1 cellular context compared by ENCODE assay signal in the genomic region with DNA sequence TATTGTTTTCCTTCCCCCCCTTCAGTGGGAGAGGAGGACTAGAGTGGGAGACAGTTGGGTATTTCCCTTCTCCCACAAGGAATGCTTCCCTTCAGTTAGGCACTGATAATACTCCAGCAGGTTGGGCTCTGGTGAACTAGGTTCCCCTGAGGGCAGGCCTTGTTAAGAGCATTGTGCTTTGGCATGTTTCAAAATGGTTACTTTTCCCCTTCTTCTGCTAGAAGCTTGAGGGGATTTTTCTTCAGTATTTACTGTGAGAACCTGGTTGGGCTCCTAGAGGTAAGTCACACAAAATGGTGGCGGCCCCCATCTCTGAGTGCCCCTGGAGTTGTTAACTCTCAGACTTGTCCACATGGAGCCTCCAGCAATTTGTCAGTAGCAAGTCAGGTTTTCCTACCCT.
TF ChIP-seq lines count a peak whose summit lies in the region.

No MANE protein-coding gene starts in this region.

TF ChIP-seq in H1, 55 proteins besides CTCF, POLR2A, EP300 and RAD21:
- TF ChIP-seq SAP30 (IDR thresholded peaks at IDR 0.05; ENCODE audit: insufficient read depth, insufficient replicate concordance, low read length) (no peak), EZH2 (IDR thresholded peaks at IDR 0.05; ENCODE audit: low read depth, low read length, severe bottlenecking) (no peak), SIRT6 (IDR thresholded peaks at IDR 0.05; ENCODE audit: low read length) (no peak), CBX5 (IDR thresholded peaks at IDR 0.05; ENCODE audit: low read depth, low read length) (no peak), USF2 (IDR thresholded peaks at IDR 0.05; ENCODE audit: low read length) (no peak), MAFK (IDR thresholded peaks at IDR 0.05; ENCODE audit: low read depth, low read length) (no peak), YY1 (IDR thresholded peaks at IDR 0.05; ENCODE audit: low read depth, low read length) (no peak), KDM1A (IDR thresholded peaks at IDR 0.05; ENCODE audit: borderline replicate concordance, low read length) (no peak), RBBP5 (IDR thresholded peaks at IDR 0.05; ENCODE audit: borderline replicate concordance, low read depth, low read length) (no peak), RNF2 (IDR thresholded peaks at IDR 0.05; ENCODE audit: borderline replicate concordance, low read depth, low read length, missing control alignments, poor library complexity, severe bottlenecking) (no peak), SP2 (IDR thresholded peaks at IDR 0.05; ENCODE audit: low read length) (no peak), TAF7 (optimal IDR thresholded peaks at IDR 0.05; ENCODE audit: borderline replicate concordance, low read depth, low read length) (no peak), BRCA1 (IDR thresholded peaks at IDR 0.05; ENCODE audit: low read depth, low read length) (no peak), KDM4A (IDR thresholded peaks at IDR 0.05; ENCODE audit: low read depth, low read length, severe bottlenecking) (no peak), HDAC2 (IDR thresholded peaks at IDR 0.05; ENCODE audit: borderline replicate concordance in 1 of 2, low read depth in 2 of 2, low read length in 2 of 2) (no peak), GABPA (IDR thresholded peaks at IDR 0.05; ENCODE audit: borderline replicate concordance, insufficient read depth, low read length) (no peak), CHD1 (IDR thresholded peaks at IDR 0.05; ENCODE audit: low read depth, low read length) (no peak), POU5F1 (IDR thresholded peaks at IDR 0.05; ENCODE audit: low read depth, low read length) (no peak), CEBPB (IDR thresholded peaks at IDR 0.05; ENCODE audit: low read depth, low read length) (no peak)
